Comparison of ENCODE assay signal across 25 cellular contexts in genomic region chr5:52043543-52043942, GRCh38.
DNase-seq lines count a peak whose midpoint lies in the region; ATAC-seq and TF ChIP-seq lines count a peak whose summit lies in the region.
"Had no signal": no experiment of that assay in that cellular context is flagged by ENCODE, and none has a peak within 500 bp of the region (broad histone marks: within the 10 kb centered on the region; RNA-seq: fewer than 3 reads in every experiment).

No MANE protein-coding gene starts in this region.

- intact Hi-C loops in CD4-positive, alpha-beta T cell (cut with DNase I, micrococcal nuclease), result no loop called here
- intact Hi-C loops in A673 (cut with micrococcal nuclease; ENCODE audit: unreplicated experiment), result no loop called here

- H3K36me3 Mint-ChIP-seq in CD4-positive, alpha-beta T cell (ENCODE audit: low read depth), result no peaks in the 10 kb centered on the region
- H3K36me3 Mint-ChIP-seq: natural killer cell had no signal

- POLR2A ChIA-PET in CD4-positive, alpha-beta T cell (lab: Charles Lee), result no interaction called here
- POLR2A ChIA-PET in A673 (lab: Charles Lee; ENCODE audit: low non-redundant PET), result no interaction called here

- H2AFZ ChIP-seq in neural cell (ENCODE audit: low read depth, low read length), result no peak overlapping the region
- H2AFZ ChIP-seq: parathyroid adenoma had no signal

- TF ChIP-seq RAD21 in neural cell (conservative IDR thresholded peaks at IDR 0.05), result no peak

- no peaks in the 10 kb centered on the region for H3K4me1 Mint-ChIP-seq in CD4-positive, alpha-beta T cell (ENCODE audit: low read depth)
- H3K4me1 Mint-ChIP-seq: activated CD4-positive, alpha-beta T cell treated with anti-CD3 and anti-CD28 coated beads, Interleukin-2, amount 10 ng/mL, durations not matched to agents 24 days and 14 days; B cell; natural killer cell had no signal

- peak overlapping the region; percentile 90 for H3K27ac ChIP-seq in neural cell (ENCODE audit: low read length)
- no peak overlapping the region for H3K27ac ChIP-seq in CD4-positive, alpha-beta T cell (ENCODE audit: low read depth, low read length)
- no peak overlapping the region for H3K27ac ChIP-seq in A673 (ENCODE audit: low read depth, low read length, poor library complexity, severe bottlenecking)
- H3K27ac ChIP-seq: 22Rv1, adrenal gland, cardiac muscle cell, epithelial cell of prostate, foreskin keratinocyte, parathyroid adenoma, tibial artery had no signal

- no peaks in the 10 kb centered on the region for H3K9me3 Mint-ChIP-seq in CD4-positive, alpha-beta T cell
- H3K9me3 Mint-ChIP-seq: activated CD4-positive, alpha-beta T cell treated with anti-CD3 and anti-CD28 coated beads, Interleukin-2, amount 10 ng/mL, durations not matched to agents 24 days and 14 days had no signal

- no peak overlapping the region for H3K4me2 ChIP-seq in neural cell (ENCODE audit: low read length)

- H3K79me2 ChIP-seq in neural cell (replicated peaks; ENCODE audit: insufficient read depth, low read length), result no peaks in the 10 kb centered on the region
- H3K79me2 ChIP-seq: parathyroid adenoma had no signal

- H3K36me3 ChIP-seq in neural cell (ENCODE audit: insufficient read depth, low read length), result no peaks in the 10 kb centered on the region
- H3K36me3 ChIP-seq in A673 (ENCODE audit: insufficient read depth, low read length, poor library complexity, severe bottlenecking), result no peaks in the 10 kb centered on the region
- H3K36me3 ChIP-seq: adrenal gland, cardiac muscle cell, tibial artery had no signal

- H3K4me3 ChIP-seq in neural cell (ENCODE audit: low read length) (no peak overlapping the region), A673 (ENCODE audit: low read depth, low read length, poor library complexity, severe bottlenecking) (no peak overlapping the region)
- H3K4me3 ChIP-seq: adrenal gland, cardiac muscle cell, tibial artery had no signal

- H3K4me1 ChIP-seq in A673 (ENCODE audit: insufficient read depth, low read length, poor library complexity, severe bottlenecking), result no peaks in the 10 kb centered on the region
- H3K4me1 ChIP-seq: adrenal gland, foreskin keratinocyte, parathyroid adenoma, tibial artery had no signal

- no peaks in the 10 kb centered on the region for H3K27me3 Mint-ChIP-seq in CD4-positive, alpha-beta T cell
- H3K27me3 Mint-ChIP-seq: activated CD4-positive, alpha-beta T cell treated with anti-CD3 and anti-CD28 coated beads, Interleukin-2, amount 10 ng/mL, durations not matched to agents 24 days and 14 days; B cell had no signal

- H3K9me3 ChIP-seq in neural cell (ENCODE audit: low read length), result no peaks in the 10 kb centered on the region
- H3K9me3 ChIP-seq in CD4-positive, alpha-beta T cell (ENCODE audit: control insufficient read depth, low read length), result no peaks in the 10 kb centered on the region
- no peaks in the 10 kb centered on the region for H3K9me3 ChIP-seq in A673 (ENCODE audit: low read depth, low read length, poor library complexity, severe bottlenecking)
- H3K9me3 ChIP-seq: adrenal gland, tibial artery had no signal

- TF ChIP-seq CTCF in neural cell (IDR thresholded peaks at IDR 0.05; ENCODE audit: poor library complexity, severe bottlenecking) (no peak), A673 (conservative IDR thresholded peaks at IDR 0.05; ENCODE audit: low read depth, low read length) (no peak)
- TF ChIP-seq CTCF in CD4-positive, alpha-beta T cell (IDR thresholded peaks at IDR 0.05), result no peak

- no peaks in the 10 kb centered on the region for H3K27me3 ChIP-seq in neural cell (ENCODE audit: insufficient read depth, low read depth, low read length)
- H3K27me3 ChIP-seq in CD4-positive, alpha-beta T cell (ENCODE audit: control insufficient read depth, insufficient read depth, low read length), result no peaks in the 10 kb centered on the region
- H3K27me3 ChIP-seq in A673 (replicated peaks; ENCODE audit: insufficient read depth, low read depth, low read length, poor library complexity), result no peaks in the 10 kb centered on the region
- H3K27me3 ChIP-seq: adrenal gland, cardiac muscle cell, foreskin keratinocyte, tibial artery had no signal

- CTCF ChIA-PET in CD4-positive, alpha-beta T cell (lab: Charles Lee), result no interaction called here
- CTCF ChIA-PET in A673 (lab: Charles Lee), result no interaction called here

- BruUV-seq in A673 (replicated peaks; lab: Mats Ljungman, UMichigan), result no TSS peak

- no peak for ATAC-seq in CD4-positive, alpha-beta T cell (ENCODE audit: poor library complexity)
- ATAC-seq in GM18520 (IDR thresholded peaks at IDR 0.05; ENCODE audit: unreplicated experiment), result no peak
- ATAC-seq: foreskin keratinocyte, left colon, natural killer cell had no signal

- no peak overlapping the region for H3K9ac ChIP-seq in neural cell (ENCODE audit: low read length)
- H3K9ac ChIP-seq: parathyroid adenoma had no signal

- peaks cover 18% of the 10 kb centered on the region for H3F3A ChIP-seq in neural cell (ENCODE audit: insufficient read depth, low read length, poor library complexity, severe bottlenecking)

- H4K20me1 ChIP-seq in neural cell (ENCODE audit: insufficient read depth), result no peaks in the 10 kb centered on the region

- DNase-seq in NCI-H1105 (lab: John Stamatoyannopoulos, UW) (peak; percentile 94), NCI-H1105 treated with DMSO at 0.1 percent for 48 hours (lab: John Stamatoyannopoulos, UW) (no peak), NCI-H128 (lab: John Stamatoyannopoulos, UW; ENCODE audit: unreplicated experiment) (peak; percentile 73), NCI-H510A treated with DMSO at 0.1 percent for 48 hours (lab: John Stamatoyannopoulos, UW) (peak; percentile 71), A673 (ENCODE audit: low spot score) (no peak)
- no peak for DNase-seq in CD4-positive, alpha-beta T cell
- DNase-seq: activated CD4-positive, alpha-beta T cell treated with anti-CD3 and anti-CD28 coated beads, Interleukin-2, amount 10 ng/mL, durations not matched to agents 24 days and 14 days; activated CD8-positive, alpha-beta memory T cell treated with anti-CD3 and anti-CD28 coated beads, Interleukin-2, amount 50 U/mL, for 48 hours; activated gamma-delta T cell; adrenal gland; Calu3; foreskin keratinocyte; GOT3; left colon; natural killer cell; SHP77 treated with DMSO at 0.1 percent for 48 hours; stimulated activated naive CD4-positive, alpha-beta T cell treated with Interleukin-2 at 50 U/mL for 16 hours; tibial artery had no signal

- H3K9me2 ChIP-seq in neural cell (ENCODE audit: insufficient read depth, low read length), result no peaks in the 10 kb centered on the region

- TF ChIP-seq EP300 in neural cell (conservative IDR thresholded peaks at IDR 0.05; ENCODE audit: poor library complexity, severe bottlenecking), result peak; percentile 77

- H3K27ac Mint-ChIP-seq in CD4-positive, alpha-beta T cell, result no peak overlapping the region
- H3K27ac Mint-ChIP-seq: activated CD4-positive, alpha-beta T cell treated with anti-CD3 and anti-CD28 coated beads, Interleukin-2, amount 10 ng/mL, durations not matched to agents 24 days and 14 days; B cell; natural killer cell had no signal

- no peak overlapping the region for H3K4me3 Mint-ChIP-seq in CD4-positive, alpha-beta T cell
- H3K4me3 Mint-ChIP-seq: activated CD4-positive, alpha-beta T cell treated with anti-CD3 and anti-CD28 coated beads, Interleukin-2, amount 10 ng/mL, durations not matched to agents 24 days and 14 days; B cell; natural killer cell had no signal

TF ChIP-seq in neural cell, 6 proteins besides CTCF, POLR2A, EP300 and RAD21:
- TF ChIP-seq POLR2AphosphoS5 (IDR thresholded peaks at IDR 0.05), result peak; percentile 47
- no peak for TF ChIP-seq REST (IDR thresholded peaks at IDR 0.05; ENCODE audit: borderline replicate concordance)
- TF ChIP-seq EZH2 (IDR thresholded peaks at IDR 0.05; ENCODE audit: borderline replicate concordance, insufficient read depth, low read length, poor library complexity, severe bottlenecking), result no peak
- TF ChIP-seq SMC3 (conservative IDR thresholded peaks at IDR 0.05; ENCODE audit: poor library complexity), result no peak
- no peak for TF ChIP-seq TAF1 (IDR thresholded peaks at IDR 0.05; ENCODE audit: low read depth)

Comparison
In these comparisons a context has a peak if more than half of its experiments do, and no peak if none do; other contexts are left out.
1. DNase-seq: peak in NCI-H1105 (single experiment), NCI-H128 (single experiment) and NCI-H510A treated with DMSO at 0.1 percent for 48 hours (single experiment); none in NCI-H1105 treated with DMSO at 0.1 percent for 48 hours (single experiment), CD4-positive, alpha-beta T cell (0 of 10) and A673 (single experiment).